ENCODE assay signal across 2 cellular contexts in genomic region chr2:65067806-65068553, GRCh38.
TF ChIP-seq lines count a peak whose summit lies in the region.

No MANE protein-coding gene starts in this region.

TF ChIP-seq in IMR-90, 13 proteins besides CTCF, POLR2A, EP300 and RAD21 (continued from another document):
- TF ChIP-seq MAFK (IDR thresholded peaks at IDR 0.05; ENCODE audit: low read depth, low read length) = no peak
- TF ChIP-seq MXI1 (IDR thresholded peaks at IDR 0.05; ENCODE audit: borderline replicate concordance, low read depth, low read length) = no peak
- TF ChIP-seq CHD1 (IDR thresholded peaks at IDR 0.05; ENCODE audit: low read depth, low read length) = no peak
- TF ChIP-seq MAZ (IDR thresholded peaks at IDR 0.05; ENCODE audit: borderline replicate concordance, low read depth, low read length) = no peak
- no peak for TF ChIP-seq USF2 (IDR thresholded peaks at IDR 0.05; ENCODE audit: low read depth, low read length)

TF ChIP-seq in SK-N-SH treated with all-trans-retinoic acid at 6 μM for 48 hours, 23 proteins besides CTCF, POLR2A, EP300 and RAD21 (continued from another document):
- TF ChIP-seq PATZ1 (CRISPR knock-in tag; IDR thresholded peaks at IDR 0.05; ENCODE audit: borderline replicate concordance) = no peak
- TF ChIP-seq CSRNP3 (CRISPR knock-in tag; IDR thresholded peaks at IDR 0.05) = no peak
- TF ChIP-seq OSR1 (CRISPR knock-in tag; IDR thresholded peaks at IDR 0.05) = no peak
- TF ChIP-seq ZFP30 (CRISPR knock-in tag; IDR thresholded peaks at IDR 0.05) = no peak
- TF ChIP-seq GLIS3 (CRISPR knock-in tag; IDR thresholded peaks at IDR 0.05) = no peak
- no peak for TF ChIP-seq POU6F1 (CRISPR knock-in tag; IDR thresholded peaks at IDR 0.05; ENCODE audit: borderline replicate concordance, low read depth)
- no peak for TF ChIP-seq PPARA (CRISPR knock-in tag; IDR thresholded peaks at IDR 0.05; ENCODE audit: borderline replicate concordance)
- no peak for TF ChIP-seq CSDC2 (CRISPR knock-in tag; IDR thresholded peaks at IDR 0.05)
- TF ChIP-seq SNAI2 (CRISPR knock-in tag; IDR thresholded peaks at IDR 0.05) = no peak
- TF ChIP-seq TOX (CRISPR knock-in tag; IDR thresholded peaks at IDR 0.05; ENCODE audit: borderline replicate concordance) = no peak
- no peak for TF ChIP-seq CREB5 (CRISPR knock-in tag; IDR thresholded peaks at IDR 0.05; ENCODE audit: low read depth)
- TF ChIP-seq ISL1 (CRISPR knock-in tag; IDR thresholded peaks at IDR 0.05) = no peak
- TF ChIP-seq ARNTL (CRISPR knock-in tag; IDR thresholded peaks at IDR 0.05; ENCODE audit: borderline replicate concordance, low read depth) = no peak
- no peak for TF ChIP-seq ZNF8 (CRISPR knock-in tag; IDR thresholded peaks at IDR 0.05)
